In genomic region chr4:189838821-189839497, GRCh38 we compare ENCODE assay signal across 28 cellular contexts.
"Had no signal": no experiment of that assay in that cellular context is flagged by ENCODE, and none has a peak within 500 bp of the region (broad histone marks: within the 10 kb centered on the region; RNA-seq: fewer than 3 reads in every experiment).

No MANE protein-coding gene starts in this region.

- H3K9me3 ChIP-seq: colonic mucosa, esophagus muscularis mucosa, gastroesophageal sphincter, left lung, sigmoid colon, stomach, thyroid gland, vagina had no signal

- DNase-seq: colonic mucosa; effector CD8-positive, alpha-beta T cell; endodermal cell; foreskin keratinocyte; hypothalamus; immature natural killer cell; islet precursor cell; left lung; naive B cell; sigmoid colon; stimulated activated CD4-positive, alpha-beta T cell treated with anti-CD3 and anti-CD28 coated beads, Interleukin-2, amount 100 ng/mL, for 24 hours; stimulated activated CD4-positive, alpha-beta T cell treated with anti-CD3 and anti-CD28 coated beads, Interleukin-4, amount 100 ng/mL, for 24 hours; stimulated activated naive CD4-positive, alpha-beta T cell treated with Interleukin-2 at 50 U/mL for 16 hours; stomach; thyroid gland; trophoblast cell had no signal

- H3K27ac Mint-ChIP-seq: dendritic cell treated with granulocyte-macrophage colony-stimulating factor and Interleukin-4, amounts not matched to agents 40 ng/mL and 50 ng/mL, for 4 days; endodermal cell; immature natural killer cell; memory B cell; naive B cell; natural killer cell treated with Interleukin-12 subunit alpha and Interleukin-12 subunit beta and Interleukin-15 and Interleukin-18, amount 100 ng/mL, for 72 hours; progenitor cell of endocrine pancreas; stimulated activated effector memory CD8-positive, alpha-beta T cell treated with anti-CD3 and anti-CD28 coated beads, Interleukin-12 subunit alpha, Interleukin-12 subunit beta, amount 100 ng/mL, for 72 hours had no signal

- H3K27me3 ChIP-seq: colonic mucosa, esophagus muscularis mucosa, foreskin keratinocyte, gastroesophageal sphincter, left lung, sigmoid colon, stomach, thyroid gland, vagina had no signal

- H3K36me3 ChIP-seq: colonic mucosa, esophagus muscularis mucosa, gastroesophageal sphincter, left lung, sigmoid colon, stomach, thyroid gland, vagina had no signal

- H3K4me1 ChIP-seq: colonic mucosa, esophagus muscularis mucosa, foreskin keratinocyte, gastroesophageal sphincter, left lung, parathyroid adenoma, sigmoid colon, stomach, vagina had no signal

- H3K4me3 ChIP-seq: colonic mucosa, esophagus muscularis mucosa, gastroesophageal sphincter, left lung, lung, sigmoid colon, stomach, thyroid gland, vagina had no signal

- H3K27me3 Mint-ChIP-seq: memory B cell; naive B cell; natural killer cell treated with Interleukin-12 subunit alpha and Interleukin-12 subunit beta and Interleukin-15 and Interleukin-18, amount 100 ng/mL, for 72 hours; progenitor cell of endocrine pancreas had no signal

- H3K4me1 Mint-ChIP-seq: endodermal cell; immature natural killer cell; naive B cell; neural crest cell; stimulated activated effector memory CD8-positive, alpha-beta T cell treated with anti-CD3 and anti-CD28 coated beads, Interleukin-12 subunit alpha, Interleukin-12 subunit beta, amount 100 ng/mL, for 72 hours had no signal

- H3K4me3 Mint-ChIP-seq: dendritic cell treated with granulocyte-macrophage colony-stimulating factor and Interleukin-4, amounts not matched to agents 40 ng/mL and 50 ng/mL, for 4 days; endodermal cell; immature natural killer cell; memory B cell; naive B cell; natural killer cell treated with Interleukin-12 subunit alpha and Interleukin-12 subunit beta and Interleukin-15 and Interleukin-18, amount 100 ng/mL, for 72 hours; neural crest cell; stimulated activated effector memory CD8-positive, alpha-beta T cell treated with anti-CD3 and anti-CD28 coated beads, Interleukin-12 subunit alpha, Interleukin-12 subunit beta, amount 100 ng/mL, for 72 hours had no signal

- H3K36me3 Mint-ChIP-seq: immature natural killer cell; memory B cell; naive B cell; natural killer cell treated with Interleukin-12 subunit alpha and Interleukin-12 subunit beta and Interleukin-15 and Interleukin-18, amount 100 ng/mL, for 72 hours; stimulated activated effector memory CD8-positive, alpha-beta T cell treated with anti-CD3 and anti-CD28 coated beads, Interleukin-12 subunit alpha, Interleukin-12 subunit beta, amount 100 ng/mL, for 72 hours had no signal

- H3K27ac ChIP-seq: colonic mucosa, epithelial cell of prostate, esophagus muscularis mucosa, foreskin keratinocyte, gastroesophageal sphincter, left lung, parathyroid adenoma, sigmoid colon, stomach, vagina had no signal

- H3K9me3 Mint-ChIP-seq: dendritic cell treated with granulocyte-macrophage colony-stimulating factor and Interleukin-4, amounts not matched to agents 40 ng/mL and 50 ng/mL, for 4 days had no signal

- ATAC-seq: foreskin keratinocyte; gastroesophageal sphincter; left lung; natural killer cell treated with Interleukin-12 subunit alpha and Interleukin-12 subunit beta and Interleukin-15 and Interleukin-18, amount 100 ng/mL, for 72 hours; stimulated activated effector memory CD8-positive, alpha-beta T cell treated with anti-CD3 and anti-CD28 coated beads, Interleukin-12 subunit alpha, Interleukin-12 subunit beta, amount 100 ng/mL, for 72 hours had no signal
